ENCODE assay signal across 8 cellular contexts in the genomic region with DNA sequence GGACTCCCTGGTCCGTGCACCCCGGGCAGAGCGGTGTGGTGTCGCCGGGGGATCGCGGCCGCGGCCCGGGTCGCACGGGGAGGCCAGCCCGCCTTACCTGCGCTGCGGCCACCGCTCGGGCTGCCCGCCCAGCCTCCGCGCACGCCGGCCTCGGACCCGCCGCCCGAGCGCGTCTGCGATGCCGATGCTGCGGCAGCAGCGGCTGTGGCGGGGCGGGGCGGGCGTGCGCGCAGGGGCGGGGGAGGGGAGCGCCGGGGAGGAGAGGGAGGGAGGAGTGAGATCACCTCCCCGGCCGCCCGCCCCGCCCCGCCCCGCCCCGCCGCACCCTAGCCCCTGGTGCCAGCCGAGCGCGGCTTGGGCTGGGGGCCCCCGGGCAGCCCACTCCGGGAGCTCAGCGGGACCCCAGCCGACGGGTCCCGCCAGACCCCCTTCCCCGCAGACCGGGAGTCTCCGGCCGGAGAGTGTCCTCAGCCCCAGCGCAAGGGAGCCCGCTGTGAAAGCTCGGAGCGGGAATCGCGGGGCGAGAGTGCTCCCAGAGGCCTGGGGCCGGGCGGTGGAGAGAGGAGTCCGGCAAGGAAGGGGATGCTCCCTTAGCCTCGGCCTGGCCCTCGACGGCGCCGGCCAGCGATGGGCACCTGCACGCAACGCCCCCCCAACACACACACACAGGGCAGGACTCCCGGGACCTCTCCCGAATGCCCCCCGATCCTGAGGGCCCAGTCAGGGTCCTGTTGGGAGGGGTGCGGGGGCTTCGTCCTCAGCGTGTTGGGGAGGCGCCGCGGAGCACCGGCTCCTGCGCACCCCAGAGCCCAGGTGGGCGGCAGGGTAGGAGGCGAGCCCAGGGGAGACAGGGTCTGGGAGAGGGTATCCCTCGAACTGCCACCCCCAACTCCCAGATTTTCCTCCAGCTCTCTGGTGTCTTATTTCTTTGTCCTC. TPM values are rescaled to one million over a fixed set of nuclear protein-coding genes. Genes with fewer than 3 reads are reported as not detected.
DNase-seq lines count a peak whose midpoint lies in the region; ATAC-seq and TF ChIP-seq lines count a peak whose summit lies in the region.

L1CAM (minus strand) TSS at position 206 of the 936 bp plus-strand sequence. CDS start 10,337 bp downstream, outside the sequence.

- H3K4me1 ChIP-seq in BE2C (peaks cover 21% of the 10 kb centered on the region), ascending aorta (no peaks in the 10 kb centered on the region), mesodermal cell (ENCODE audit: control insufficient read depth, insufficient read depth, low read length, poor library complexity, severe bottlenecking) (peaks cover 27% of the 10 kb centered on the region)

- ATAC-seq in GM18870 (IDR thresholded peaks at IDR 0.05; ENCODE audit: unreplicated experiment) (no peak), GM21576 (IDR thresholded peaks at IDR 0.05; ENCODE audit: unreplicated experiment) (no peak)

- H3K36me3 ChIP-seq in BE2C (peaks cover 4% of the 10 kb centered on the region; the same call in 1 of the 2 replicates), ascending aorta (no peaks in the 10 kb centered on the region), mesodermal cell (ENCODE audit: control insufficient read depth, insufficient read depth, low read length) (no peaks in the 10 kb centered on the region)

- H3K9me3 ChIP-seq in BE2C = no peaks in the 10 kb centered on the region
- no peaks in the 10 kb centered on the region for H3K9me3 ChIP-seq in ascending aorta
- no peaks in the 10 kb centered on the region for H3K9me3 ChIP-seq in mesodermal cell (ENCODE audit: control insufficient read depth, low read length)

- DNase-seq in BE2C = peak; percentile 62
- DNase-seq in HFFc6 = no peak
- no peak for DNase-seq in ascending aorta (ENCODE audit: low spot score in 2 of 2)
- DNase-seq in hepatic stellate cell (ENCODE audit: low spot score) = no peak
- DNase-seq in NCI-H2081 (lab: John Stamatoyannopoulos, UW) = no peak

- WGBS in mesodermal cell (ENCODE audit: insufficient coverage in 2 of 2), 2 experiments = 0% methylated on average over 3 to 19 of the region's 94 CpGs

- H3K36me3 Mint-ChIP-seq in HFFc6 (ENCODE audit: low read depth) = no peaks in the 10 kb centered on the region

- no peaks in the 10 kb centered on the region for H3K9me3 Mint-ChIP-seq in HFFc6

- intact Hi-C loops in ascending aorta (cut with DNase I) = no loop called here

- H3K27me3 Mint-ChIP-seq in HFFc6 (ENCODE audit: insufficient read depth) = peaks cover 10% of the 10 kb centered on the region

- TF ChIP-seq CTCF in BE2C (IDR thresholded peaks at IDR 0.05; ENCODE audit: low read depth, low read length) (no peak), HFFc6 (IDR thresholded peaks at IDR 0.05) (no peak), ascending aorta (IDR thresholded peaks at IDR 0.05) (no peak)

- H3K4me3 Mint-ChIP-seq in HFFc6 = peak within 1 kb of the TSS; percentile 60

- H3K27me3 ChIP-seq in BE2C (no peaks in the 10 kb centered on the region), ascending aorta (peaks cover 12% of the 10 kb centered on the region)

- peak within 1 kb of the TSS; percentile 75 for H3K4me3 ChIP-seq in BE2C (ENCODE audit: low read depth, low read length)
- H3K4me3 ChIP-seq in ascending aorta = peak within 1 kb of the TSS in 1 of 2 donors; percentile 27
- H3K4me3 ChIP-seq in mesodermal cell (ENCODE audit: extremely low read depth, insufficient read depth, low read length, poor library complexity, severe bottlenecking) = peak within 1 kb of the TSS; percentile 43

- H3K27ac ChIP-seq in ascending aorta = no peak within 1 kb of the TSS
- peak within 1 kb of the TSS; percentile 23 for H3K27ac ChIP-seq in mesodermal cell (ENCODE audit: low read depth, low read length, severe bottlenecking)

- H3K4me1 Mint-ChIP-seq in HFFc6 (ENCODE audit: low read depth) = peaks cover 14% of the 10 kb centered on the region

- H3K27ac Mint-ChIP-seq in HFFc6 = no peak within 1 kb of the TSS

RNA-seq across cellular contexts. Expression of gene L1CAM, which starts in this region (rescaled TPM):
- 1,367 TPM for polyA plus RNA-seq in BE2C (2012; ENCODE audit: insufficient read depth, insufficient read length, low read depth)
- total RNA-seq in HFFc6 (2021; fragmentation: NEBNext Ultra II Directional; extraction: Animal tissue kit (Norgen Biotek cat#: 25700)) = 10 to 100 TPM; 13.1 to 89.2 (median 14.4) TPM
- total RNA-seq in ascending aorta = 25.8 TPM
- polyA plus RNA-seq in mesodermal cell (2013, experiment 1 of 2) = 53.0 TPM
- polyA plus RNA-seq in mesodermal cell (2013, experiment 2 of 2) = 39.3 TPM
